18 cellular contexts compared by ENCODE assay signal in genomic region chr19:4586691-4587090, GRCh38. TPM values are rescaled to one million over a fixed set of nuclear protein-coding genes. Genes with fewer than 3 reads are reported as not detected.
DNase-seq lines count a peak whose midpoint lies in the region; ATAC-seq, FAIRE-seq and TF ChIP-seq lines count a peak whose summit lies in the region.
"Had no signal": no experiment of that assay in that cellular context is flagged by ENCODE, and none has a peak within 500 bp of the region (broad histone marks: within the 10 kb centered on the region; RNA-seq: fewer than 3 reads in every experiment).

No MANE protein-coding gene starts in this region.

- 0 out of 2 replicates have a peak overlapping the region, but pooled peaks have one; percentile 68 for H2BK12ac ChIP-seq in H1 (ENCODE audit: low read depth, low read length)

- H3K4me1 ChIP-seq in A673 (ENCODE audit: insufficient read depth, low read length, poor library complexity, severe bottlenecking), result peaks cover 34% of the 10 kb centered on the region
- H3K4me1 ChIP-seq in H1 (replicated peaks in 1 of 4; ENCODE audit: control insufficient read depth in 3 of 4, insufficient read depth in 4 of 4, low read length in 3 of 4), result peaks cover 0 to 8% (median 5%) of the 10 kb centered on the region in 4 experiments; a peak in 6 of 7 replicates
- no peaks in the 10 kb centered on the region for H3K4me1 ChIP-seq in osteoblast (ENCODE audit: insufficient read depth, low read length)
- peaks cover 13% of the 10 kb centered on the region for H3K4me1 ChIP-seq in effector memory CD4-positive, alpha-beta T cell (ENCODE audit: control insufficient read depth, insufficient read depth, low read length, poor library complexity, severe bottlenecking)

- no peaks in the 10 kb centered on the region for H3K27me3 ChIP-seq in A673 (replicated peaks; ENCODE audit: insufficient read depth, low read depth, low read length, poor library complexity)
- H3K27me3 ChIP-seq in H7 (ENCODE audit: control insufficient read depth, insufficient read depth, low read length), result peaks cover 13% of the 10 kb centered on the region
- H3K27me3 ChIP-seq in H1 (replicated peaks in 1 of 4; ENCODE audit: control insufficient read depth in 3 of 4, extremely low read depth in 1 of 4, insufficient read depth in 3 of 4, low read length in 3 of 4), result peaks cover 0 to 12% (median 8%) of the 10 kb centered on the region in 4 experiments; a peak in 4 of 7 replicates
- H3K27me3 ChIP-seq in osteoblast (ENCODE audit: insufficient read depth, low read length), result peaks cover 32% of the 10 kb centered on the region
- H3K27me3 ChIP-seq in effector memory CD4-positive, alpha-beta T cell (replicated peaks; ENCODE audit: control insufficient read depth, insufficient read depth, low read length, poor library complexity, severe bottlenecking), result peaks cover 27% of the 10 kb centered on the region

- H3K4me3 ChIP-seq in A673 (ENCODE audit: low read depth, low read length, poor library complexity, severe bottlenecking), result no peak overlapping the region
- no peak overlapping the region for H3K4me3 ChIP-seq in H7 (ENCODE audit: insufficient read depth, low read depth, low read length)
- no peak overlapping the region for H3K4me3 ChIP-seq in H1 (ENCODE audit: extremely low read depth in 1 of 4, insufficient read depth in 2 of 4, low read depth in 3 of 4, low read length in 4 of 4)
- H3K4me3 ChIP-seq in osteoblast (ENCODE audit: insufficient read depth, low read length), result no peak overlapping the region
- no peak overlapping the region for H3K4me3 ChIP-seq in effector memory CD4-positive, alpha-beta T cell (ENCODE audit: insufficient read depth, low read depth, low read length, poor library complexity, severe bottlenecking)
- H3K4me3 ChIP-seq: BLaER1, GM12878 had no signal

- no peak for TF ChIP-seq CTCF in A673 (conservative IDR thresholded peaks at IDR 0.05; ENCODE audit: low read depth, low read length)
- TF ChIP-seq CTCF in H1 (IDR thresholded peaks at IDR 0.05; ENCODE audit: control extremely low read depth in 1 of 3, insufficient read depth in 1 of 3, low read depth in 1 of 3, low read length in 3 of 3), result no peak
- no peak for TF ChIP-seq CTCF in osteoblast (IDR thresholded peaks at IDR 0.05; ENCODE audit: extremely low read depth, low read depth, low read length)

- CTCF ChIA-PET in A673 (lab: Charles Lee) (no interaction called here), H1 (lab: Charles Lee; ENCODE audit: partially characterized antibody) (interaction anchor here (1.0 to 8.6 kb wide), 9 partner anchors 10 to 91 kb away, joined by 3 to 49 read pairs (median 10); no protein-coding TSS in a partner anchor)

- H3K79me1 ChIP-seq in H1 (ENCODE audit: low read depth, low read length), result no peaks in the 10 kb centered on the region

- H3K36me3 ChIP-seq in A673 (ENCODE audit: insufficient read depth, low read length, poor library complexity, severe bottlenecking) (no peaks in the 10 kb centered on the region), H7 (replicated peaks; ENCODE audit: control insufficient read depth, insufficient read depth, low read length) (no peaks in the 10 kb centered on the region), H1 (ENCODE audit: control insufficient read depth in 2 of 4, insufficient read depth in 4 of 4, low read length in 3 of 4) (no peaks in the 10 kb centered on the region), osteoblast (ENCODE audit: insufficient read depth, low read length) (no peaks in the 10 kb centered on the region)
- no peaks in the 10 kb centered on the region for H3K36me3 ChIP-seq in effector memory CD4-positive, alpha-beta T cell (ENCODE audit: control insufficient read depth, insufficient read depth, low read length)
- H3K36me3 ChIP-seq: BLaER1 had no signal

- ATAC-seq in HG02981 (IDR thresholded peaks at IDR 0.05; ENCODE audit: unreplicated experiment), result no peak
- ATAC-seq: GM12878, HCT116 had no signal

- TF ChIP-seq EP300 in H1 (IDR thresholded peaks at IDR 0.05; ENCODE audit: borderline replicate concordance in 1 of 2, low read depth in 2 of 2, low read length in 2 of 2), result no peak

- H3K4me2 ChIP-seq in H1 (ENCODE audit: insufficient read depth in 1 of 2, low read depth in 2 of 2, low read length in 2 of 2) (no peak overlapping the region), osteoblast (ENCODE audit: insufficient read depth, low read length) (no peak overlapping the region)
- H3K4me2 ChIP-seq: BLaER1, KMS-11 had no signal

- TF ChIP-seq RAD21 in H1 (IDR thresholded peaks at IDR 0.05 in 1 of 2, conservative IDR thresholded peaks at IDR 0.05 in 1 of 2; ENCODE audit: low read depth in 2 of 2, low read length in 2 of 2), result no peak

- H3K14ac ChIP-seq in H1 (ENCODE audit: insufficient read length), result no peak overlapping the region

- no peaks in the 10 kb centered on the region for H3K79me2 ChIP-seq in H1 (ENCODE audit: control insufficient read depth in 1 of 2, insufficient read depth in 2 of 2, low read length in 2 of 2)
- H3K79me2 ChIP-seq in osteoblast (ENCODE audit: insufficient read depth, low read length), result no peaks in the 10 kb centered on the region

- no peak overlapping the region for H3K18ac ChIP-seq in H1 (ENCODE audit: extremely low read depth, low read length)

- no peak overlapping the region for H2AK5ac ChIP-seq in H1 (ENCODE audit: low read depth, low read length)

- no peak overlapping the region for H2BK120ac ChIP-seq in H1 (replicated peaks; ENCODE audit: low read depth, low read length)

- H3K9ac ChIP-seq in H1 (replicated peaks in 1 of 4; ENCODE audit: extremely low read depth in 1 of 4, low read depth in 3 of 4, low read length in 3 of 4), result no peak overlapping the region; a peak in 1 of 7 replicates
- H3K9ac ChIP-seq: BLaER1, KMS-11 had no signal

- no peak overlapping the region for H2AFZ ChIP-seq in H1 (ENCODE audit: low read length)
- H2AFZ ChIP-seq in osteoblast (ENCODE audit: low read length), result no peak overlapping the region

- no peak overlapping the region for H3K56ac ChIP-seq in H1 (replicated peaks; ENCODE audit: insufficient read length, low read depth, low read length)

- BruUV-seq in A673 (replicated peaks; lab: Mats Ljungman, UMichigan), result no TSS peak

- WGBS in H1 (ENCODE audit: extremely low coverage in 1 of 2, insufficient coverage in 1 of 2, insufficient read length in 1 of 2, insufficient replicate concordance in 2 of 2, low coverage in 1 of 2, low lambda C conversion rate in 2 of 2, missing lambda C conversion rate in 1 of 2), 2 experiments, result 88% methylated on average over 6 of the region's 6 CpGs; no CpG with 5 or more reads in 1 of the 2 experiments

- no peak for TF ChIP-seq POLR2A in H1 (IDR thresholded peaks at IDR 0.05; ENCODE audit: control extremely low read depth in 1 of 2, low read depth in 2 of 2, low read length in 2 of 2)

- peak overlapping the region; percentile 61; the same call in 1 of the 2 replicates for H2BK20ac ChIP-seq in H1 (ENCODE audit: low read length)

- peaks cover 3% of the 10 kb centered on the region for H3K23me2 ChIP-seq in H1 (ENCODE audit: low read depth, low read length)

- H4K20me1 ChIP-seq in H1 (replicated peaks in 1 of 2; ENCODE audit: control insufficient read depth in 1 of 2, insufficient read depth in 2 of 2, low read length in 2 of 2), result peaks cover 0 to 2% of the 10 kb centered on the region in 2 experiments
- H4K20me1 ChIP-seq in osteoblast (ENCODE audit: insufficient read depth, low read length), result no peaks in the 10 kb centered on the region
- H4K20me1 ChIP-seq: BLaER1 had no signal

- no peak overlapping the region for H4K5ac ChIP-seq in H1 (ENCODE audit: insufficient read length, low read depth, low read length)

- POLR2A ChIA-PET in A673 (lab: Charles Lee; ENCODE audit: low non-redundant PET) (no interaction called here), H1 (lab: Charles Lee; ENCODE audit: partially characterized antibody) (interaction anchor here (0.6 to 4.1 kb wide), 5 partner anchors 11 to 51 kb away, joined by 3 to 19 read pairs (median 4); no protein-coding TSS in a partner anchor)

- DNase-seq in A673 (ENCODE audit: low spot score) (peak; percentile 73), H7 (peak; percentile 65), H1 (ENCODE audit: low read depth in 1 of 2, low spot score in 2 of 2) (no peak), osteoblast (ENCODE audit: insufficient read length, low spot score, missing footprints) (peak; percentile 51), NCI-H1436 treated with DMSO at 0.1 percent for 48 hours (lab: John Stamatoyannopoulos, UW) (no peak)
- DNase-seq in effector memory CD4-positive, alpha-beta T cell, result no peak
- DNase-seq: CD4-positive, alpha-beta memory T cell; DMS53; DND-41; EL had no signal

- intact Hi-C loops in A673 (cut with micrococcal nuclease; ENCODE audit: unreplicated experiment), result no loop called here

- no peak overlapping the region for H4K91ac ChIP-seq in H1 (replicated peaks; ENCODE audit: insufficient read length, low read length)

- H3K27ac ChIP-seq in A673 (ENCODE audit: low read depth, low read length, poor library complexity, severe bottlenecking), result no peak overlapping the region
- H3K27ac ChIP-seq in H1 (ENCODE audit: low read depth, low read length), result no peak overlapping the region
- H3K27ac ChIP-seq in osteoblast (ENCODE audit: low read depth, low read length), result no peak overlapping the region
- no peak overlapping the region for H3K27ac ChIP-seq in effector memory CD4-positive, alpha-beta T cell (ENCODE audit: insufficient read depth, low read length, poor library complexity, severe bottlenecking)
- H3K27ac ChIP-seq: BLaER1, KMS-11 had no signal

- no peak for FAIRE-seq in H1 (lab: Jason Lieb, UNC)
- FAIRE-seq: A204.1, GM12878, GM19239, H54 had no signal

- no peak overlapping the region for H3K4ac ChIP-seq in H1 (replicated peaks; ENCODE audit: insufficient read length, low read depth, low read length)

- H2BK5ac ChIP-seq in H1 (ENCODE audit: low read depth, low read length), result no peak overlapping the region

- no peak overlapping the region for H4K8ac ChIP-seq in H1 (ENCODE audit: extremely low read depth, insufficient read depth, low read length)

- H3K23ac ChIP-seq in H1 (ENCODE audit: insufficient read length), result no peak overlapping the region

- H3K9me3 ChIP-seq in A673 (ENCODE audit: low read depth, low read length, poor library complexity, severe bottlenecking) (no peaks in the 10 kb centered on the region), H1 (ENCODE audit: insufficient read depth in 2 of 2, low read depth in 1 of 2, low read length in 1 of 2) (no peaks in the 10 kb centered on the region), osteoblast (ENCODE audit: low read depth, low read length) (no peaks in the 10 kb centered on the region)
- no peaks in the 10 kb centered on the region for H3K9me3 ChIP-seq in effector memory CD4-positive, alpha-beta T cell (ENCODE audit: control insufficient read depth, low read length)
- H3K9me3 ChIP-seq: BLaER1 had no signal

- peak overlapping the region; percentile 29 for H2BK15ac ChIP-seq in H1 (ENCODE audit: low read length)

RNA-seq across cellular contexts. Expression of gene SEMA6B, which starts 27.2 kb away (rescaled TPM):
- total RNA-seq in A673 (2021), result 9.2 and 12.2 TPM in 2 replicates
- 38.4 and 43.0 TPM in 2 replicates for total RNA-seq in H7 (2014; rRNA removed; shearing (Covaris generic))
- 54.4 and 56.7 TPM in 2 replicates for total RNA-seq in H1 (2021; fragmentation: NEBNext Ultra II Directional; extraction: Animal tissue kit (Norgen Biotek cat#: 25700))
- polyA plus RNA-seq in H1 (2011; rRNA removed), result 31.3 and 54.9 TPM in 2 replicates
- polyA plus RNA-seq in H1 (2011; cell fraction: cytosol; rRNA removed), result 41.1 TPM
- 64.3 TPM for polyA plus RNA-seq in H1 (2011; cell fraction: nucleus; rRNA removed)
- 24.6 to 51.9 TPM (median 43.4 TPM) in 4 replicates for polyA plus RNA-seq in H1 (2012, experiment 1 of 2)
- polyA plus RNA-seq in H1 (2012, experiment 2 of 2), result 38.5 TPM
- polyA plus RNA-seq in H1 (2013, experiment 1 of 2), result 38.5 TPM
- polyA plus RNA-seq in H1 (2013, experiment 2 of 2), result 37.7 TPM
- polyA minus RNA-seq in H1 (2011; rRNA and poly(A)+ RNA removed), result 36.8 and 59.4 TPM in 2 replicates
- polyA minus RNA-seq in H1 (2011; cell fraction: cytosol; rRNA and poly(A)+ RNA removed), result 49.0 TPM
- 26.7 TPM for polyA minus RNA-seq in H1 (2011; cell fraction: nucleus; rRNA and poly(A)+ RNA removed)
- 0.29 and 0.36 TPM in 2 replicates for total RNA-seq in osteoblast
- polyA plus RNA-seq: CD4-positive, alpha-beta memory T cell; GM12878 had no signal

RNA-seq across cellular contexts. Expression of gene LRG1, which starts 46.9 kb away (rescaled TPM):
- 0.20 TPM in 1 of 2 replicates, not detected in the other for total RNA-seq in A673 (2021)
- total RNA-seq in H7 (2014; rRNA removed; shearing (Covaris generic)), result 0.10 and 0.30 TPM in 2 replicates
- 0.36 and 0.48 TPM in 2 replicates for total RNA-seq in H1 (2021; fragmentation: NEBNext Ultra II Directional; extraction: Animal tissue kit (Norgen Biotek cat#: 25700))
- polyA plus RNA-seq in H1 (2011; rRNA removed), result 0.64 and 0.79 TPM in 2 replicates
- polyA plus RNA-seq in H1 (2011; cell fraction: cytosol; rRNA removed), result 0.48 TPM
- polyA plus RNA-seq in H1 (2011; cell fraction: nucleus; rRNA removed), result 0.34 TPM
- 0.28 to 1.1 TPM (median 0.51 TPM) in 4 replicates for polyA plus RNA-seq in H1 (2012, experiment 1 of 2)
- 0.50 TPM for polyA plus RNA-seq in H1 (2012, experiment 2 of 2)
- polyA plus RNA-seq in H1 (2013, experiment 1 of 2), result 1.3 TPM
- polyA plus RNA-seq in H1 (2013, experiment 2 of 2), result 1.2 TPM
- polyA minus RNA-seq in H1 (2011; rRNA and poly(A)+ RNA removed), result 0.13 and 0.22 TPM in 2 replicates
- not detected for polyA minus RNA-seq in H1 (2011; cell fraction: cytosol; rRNA and poly(A)+ RNA removed)
- polyA minus RNA-seq in H1 (2011; cell fraction: nucleus; rRNA and poly(A)+ RNA removed), result 0.20 TPM
- total RNA-seq in osteoblast, result not detected in 2 replicates
- total RNA-seq: CD4-positive, alpha-beta memory T cell had no signal

RNA-seq across cellular contexts. Expression of gene PLIN5, which starts 51.7 kb away (rescaled TPM):
- 3.0 and 6.8 TPM in 2 replicates for total RNA-seq in A673 (2021)
- total RNA-seq in H7 (2014; rRNA removed; shearing (Covaris generic)), result 1.3 and 2.5 TPM in 2 replicates
- total RNA-seq in H1 (2021; fragmentation: NEBNext Ultra II Directional; extraction: Animal tissue kit (Norgen Biotek cat#: 25700)), result 1.8 and 2.0 TPM in 2 replicates
- polyA plus RNA-seq in H1 (2011; rRNA removed), result 2.5 and 2.6 TPM in 2 replicates
- 4.0 TPM for polyA plus RNA-seq in H1 (2011; cell fraction: cytosol; rRNA removed)
- 7.7 TPM for polyA plus RNA-seq in H1 (2011; cell fraction: nucleus; rRNA removed)
- polyA plus RNA-seq in H1 (2012, experiment 1 of 2), result 1.7 to 2.6 TPM (median 1.7 TPM) in 4 replicates
- 1.2 TPM for polyA plus RNA-seq in H1 (2012, experiment 2 of 2)
- 1.1 TPM for polyA plus RNA-seq in H1 (2013, experiment 1 of 2)
- 0.96 TPM for polyA plus RNA-seq in H1 (2013, experiment 2 of 2)
- polyA minus RNA-seq in H1 (2011; rRNA and poly(A)+ RNA removed), result 1.9 and 3.2 TPM in 2 replicates
- polyA minus RNA-seq in H1 (2011; cell fraction: cytosol; rRNA and poly(A)+ RNA removed), result 3.2 TPM
- 6.3 TPM for polyA minus RNA-seq in H1 (2011; cell fraction: nucleus; rRNA and poly(A)+ RNA removed)
- total RNA-seq in osteoblast, result 0.36 TPM in 1 of 2 replicates, not detected in the other

RNA-seq across cellular contexts. Expression of gene TNFAIP8L1, which starts 52.6 kb away (rescaled TPM):
- total RNA-seq in A673 (2021), result 24.7 and 25.4 TPM in 2 replicates
- 9.4 and 11.1 TPM in 2 replicates for total RNA-seq in H7 (2014; rRNA removed; shearing (Covaris generic))
- 5.9 and 6.1 TPM in 2 replicates for total RNA-seq in H1 (2021; fragmentation: NEBNext Ultra II Directional; extraction: Animal tissue kit (Norgen Biotek cat#: 25700))
- 3.2 and 5.5 TPM in 2 replicates for polyA plus RNA-seq in H1 (2011; rRNA removed)
- 4.2 TPM for polyA plus RNA-seq in H1 (2011; cell fraction: cytosol; rRNA removed)
- polyA plus RNA-seq in H1 (2011; cell fraction: nucleus; rRNA removed), result 4.8 TPM
- 4.8 to 5.2 TPM (median 5.0 TPM) in 4 replicates for polyA plus RNA-seq in H1 (2012, experiment 1 of 2)
- 5.8 TPM for polyA plus RNA-seq in H1 (2012, experiment 2 of 2)
- polyA plus RNA-seq in H1 (2013, experiment 1 of 2), result 5.3 TPM
- polyA plus RNA-seq in H1 (2013, experiment 2 of 2), result 5.9 TPM
- 2.1 and 3.2 TPM in 2 replicates for polyA minus RNA-seq in H1 (2011; rRNA and poly(A)+ RNA removed)
- 2.3 TPM for polyA minus RNA-seq in H1 (2011; cell fraction: cytosol; rRNA and poly(A)+ RNA removed)
- polyA minus RNA-seq in H1 (2011; cell fraction: nucleus; rRNA and poly(A)+ RNA removed), result 3.2 TPM
- 1.8 TPM in 2 replicates for total RNA-seq in osteoblast

Comparison
In these comparisons a context has a peak if more than half of its experiments do, and no peak if none do; other contexts are left out.
1. DNase-seq: peak in A673 (single experiment), H7 (single experiment) and osteoblast (single experiment); none in H1 (0 of 2), NCI-H1436 treated with DMSO at 0.1 percent for 48 hours (single experiment) and effector memory CD4-positive, alpha-beta T cell (0 of 3).